Comparison of ENCODE assay signal across 8 cellular contexts in genomic region chr4:108045687-108046024, GRCh38. TPM values are rescaled to one million over a fixed set of nuclear protein-coding genes. Genes with fewer than 3 reads are reported as not detected.
DNase-seq lines count a peak whose midpoint lies in the region; ATAC-seq and TF ChIP-seq lines count a peak whose summit lies in the region.

No MANE protein-coding gene starts in this region.

- H3K9me3 Mint-ChIP-seq in naive thymus-derived CD8-positive, alpha-beta T cell, result no peaks in the 10 kb centered on the region

- DNase-seq in DMS53 (lab: John Stamatoyannopoulos, UW) (peak; percentile 38), DMS53 treated with DMSO at 0.1 percent for 48 hours (lab: John Stamatoyannopoulos, UW; ENCODE audit: unreplicated experiment) (no peak), NCI-H2029 (lab: John Stamatoyannopoulos, UW) (peak; percentile 52), mammary epithelial cell (peak; percentile 9), kidney glomerular epithelial cell (lab: John Stamatoyannopoulos, UW) (no peak), NCI-H1105 (lab: John Stamatoyannopoulos, UW) (no peak)
- peak in 7 of 10 donors; percentile 39 to 73 (median 59) for DNase-seq in naive thymus-derived CD8-positive, alpha-beta T cell

- H3K27me3 Mint-ChIP-seq in naive thymus-derived CD8-positive, alpha-beta T cell, result no peaks in the 10 kb centered on the region

- in situ Hi-C loops in mammary epithelial cell (cut with MboI; ENCODE audit: low sequenced_read_pairs in 2 of 2), result loop anchor here in 1 of 2 donors (25.0 kb wide), 1 partner anchor 542 kb away; no protein-coding TSS in a partner anchor

- peaks cover 51 to 73% (median 65%) of the 10 kb centered on the region in 4 donors for H3K4me1 Mint-ChIP-seq in naive thymus-derived CD8-positive, alpha-beta T cell

- no peak overlapping the region for H3K27ac ChIP-seq in mammary epithelial cell (ENCODE audit: insufficient read depth, low read depth, low read length)

- H3K4me2 ChIP-seq in mammary epithelial cell (ENCODE audit: insufficient read depth, low read depth, low read length), result no peak overlapping the region

- no peaks in the 10 kb centered on the region for H4K20me1 ChIP-seq in mammary epithelial cell (ENCODE audit: insufficient read depth, low read length)

- H3K9ac ChIP-seq in mammary epithelial cell (ENCODE audit: insufficient read depth, low read length), result no peak overlapping the region

- peak overlapping the region; percentile 80 to 98 (median 94) for H3K27ac Mint-ChIP-seq in naive thymus-derived CD8-positive, alpha-beta T cell

- H3K79me2 ChIP-seq in mammary epithelial cell (ENCODE audit: insufficient read depth, low read length), result no peaks in the 10 kb centered on the region

- H2AFZ ChIP-seq in mammary epithelial cell (ENCODE audit: low read depth, low read length), result no peak overlapping the region

- peaks cover 6% of the 10 kb centered on the region for H3K4me1 ChIP-seq in mammary epithelial cell (ENCODE audit: insufficient read depth, low read length)

- POLR2A ChIA-PET in naive thymus-derived CD8-positive, alpha-beta T cell (lab: Charles Lee), result interaction anchor here (0.8 to 4.0 kb wide), 7 partner anchors 11 to 526 kb away, joined by 3 to 16 read pairs (median 4); partner anchors contain the start of gene LEF1

- intact Hi-C loops in mammary epithelial cell (cut with micrococcal nuclease), result no loop called here

- 19% methylated on average over 3 of the region's 3 CpGs for WGBS in mammary epithelial cell (ENCODE audit: low coverage, missing lambda C conversion rate)

- peak; percentile 56 to 71 for ATAC-seq in naive thymus-derived CD8-positive, alpha-beta T cell
- ATAC-seq in GM19328 (IDR thresholded peaks at IDR 0.05; ENCODE audit: unreplicated experiment), result no peak

- H3K36me3 Mint-ChIP-seq in naive thymus-derived CD8-positive, alpha-beta T cell, result peaks cover 5 to 58% (median 18%) of the 10 kb centered on the region in 3 donors

- H3K36me3 ChIP-seq in mammary epithelial cell (ENCODE audit: insufficient read depth, low read length), result no peaks in the 10 kb centered on the region

- no peak overlapping the region for H3K4me3 ChIP-seq in mammary epithelial cell (replicated peaks in 1 of 3; ENCODE audit: insufficient read depth in 1 of 3, low read depth in 2 of 3, low read length in 3 of 3)

- peak overlapping the region in 6 of 10 donors; percentile 4 to 68 (median 37) for H3K4me3 Mint-ChIP-seq in naive thymus-derived CD8-positive, alpha-beta T cell

- no peak for TF ChIP-seq CTCF in mammary epithelial cell (conservative IDR thresholded peaks at IDR 0.05 in 1 of 2, IDR thresholded peaks at IDR 0.05 in 1 of 2; ENCODE audit: extremely low read depth in 1 of 2, insufficient read depth in 1 of 2, low read depth in 1 of 2, low read length in 2 of 2)

- no peaks in the 10 kb centered on the region for H3K9me3 ChIP-seq in mammary epithelial cell (replicated peaks; ENCODE audit: insufficient read depth, low read length)

- dilution Hi-C loops in mammary epithelial cell (cut with HindIII; ENCODE audit: low sequenced_read_pairs), result no loop called here

- CTCF ChIA-PET in mammary epithelial cell (lab: Charles Lee; ENCODE audit: low non-redundant PET), result no interaction called here

- no peaks in the 10 kb centered on the region for H3K27me3 ChIP-seq in mammary epithelial cell (ENCODE audit: insufficient read depth, low read length)

- BruUV-seq in mammary epithelial cell (replicated peaks; lab: Mats Ljungman, UMichigan), result no TSS peak

RNA-seq across cellular contexts. Expression of gene HADH, which starts 56.0 kb away (rescaled TPM):
- 10 to 100 TPM; 48.6 to 65.2 TPM for total RNA-seq in mammary epithelial cell
- polyA plus RNA-seq in mammary epithelial cell, result 42.9 TPM
- 41.5 TPM for polyA minus RNA-seq in mammary epithelial cell
- 10 to 100 TPM; 22.5 to 23.1 TPM for total RNA-seq in naive thymus-derived CD8-positive, alpha-beta T cell
- 10 to 100 TPM; 36.0 to 42.2 (median 37.7) TPM for polyA plus RNA-seq in naive thymus-derived CD8-positive, alpha-beta T cell

Comparison
In these comparisons a context has a peak if more than half of its experiments do, and no peak if none do; other contexts are left out.
1. DNase-seq: peak in DMS53 (single experiment), NCI-H2029 (single experiment), mammary epithelial cell (single experiment) and naive thymus-derived CD8-positive, alpha-beta T cell (7 of 10); none in DMS53 treated with DMSO at 0.1 percent for 48 hours (single experiment), kidney glomerular epithelial cell (single experiment) and NCI-H1105 (single experiment).